In genomic region chr7:111029141-111029572, GRCh38 we compare ENCODE assay signal across 8 cellular contexts.
DNase-seq lines count a peak whose midpoint lies in the region; ATAC-seq lines count a peak whose summit lies in the region.
"Had no signal": no experiment of that assay in that cellular context is flagged by ENCODE, and none has a peak within 500 bp of the region (broad histone marks: within the 10 kb centered on the region; RNA-seq: fewer than 3 reads in every experiment).

No MANE protein-coding gene starts in this region.

- DNase-seq in NCI-H69 (lab: John Stamatoyannopoulos, UW): peak; percentile 76
- no peak for DNase-seq in left lobe of liver (ENCODE audit: low spot score)
- no peak for DNase-seq in NCI-H1694 (lab: John Stamatoyannopoulos, UW)
- no peak for DNase-seq in central memory CD4-positive, alpha-beta T cell
- no peak for DNase-seq in glomerular visceral epithelial cell (ENCODE audit: extremely low spot score)
- DNase-seq: lower lobe of right lung had no signal

- peak; percentile 5 for ATAC-seq in GM18868 (IDR thresholded peaks at IDR 0.05; ENCODE audit: unreplicated experiment)
- peak; percentile 28 for ATAC-seq in GM21717 (IDR thresholded peaks at IDR 0.05; ENCODE audit: unreplicated experiment)
- peak; percentile 97 for ATAC-seq in left lobe of liver

Comparison
In these comparisons a context has a peak if more than half of its experiments do, and no peak if none do; other contexts are left out.
1. ATAC-seq: peak in every context shown above with its lines; median percentile 97 in left lobe of liver; 28 in GM21717; 5 in GM18868.